In the genomic region with DNA sequence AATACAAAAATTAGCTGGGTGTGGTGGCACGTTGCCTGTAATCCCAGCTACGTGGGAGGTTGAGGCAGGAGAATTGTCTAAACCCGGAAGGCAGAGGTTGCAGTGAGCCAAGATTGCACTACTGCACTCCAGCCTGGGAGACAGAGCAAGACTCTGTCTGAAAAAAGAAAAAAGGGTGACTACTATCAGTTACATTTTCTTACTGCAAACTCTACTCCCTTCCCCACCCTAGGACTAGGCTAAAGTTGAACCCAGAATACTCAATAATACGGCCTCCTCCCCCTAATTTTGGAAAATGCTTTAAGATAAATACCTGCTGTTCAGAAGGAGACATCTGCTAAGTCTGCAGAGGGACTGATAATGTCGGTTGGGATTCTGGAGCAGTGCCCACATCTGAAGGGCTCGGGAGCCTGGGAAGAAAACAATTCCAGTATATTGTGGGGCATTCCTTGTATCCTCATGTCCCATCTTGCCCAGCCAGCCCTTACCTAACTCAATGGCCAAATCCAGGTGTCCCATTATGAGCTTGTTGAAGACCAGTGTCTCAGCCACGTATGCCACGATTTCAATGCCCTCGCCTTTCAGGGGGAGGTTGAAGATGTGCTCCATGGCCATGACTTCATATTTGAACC, we compare ENCODE assay signal across 34 cellular contexts.
"Had no signal": no experiment of that assay in that cellular context is flagged by ENCODE, and none has a peak within 500 bp of the region (broad histone marks: within the 10 kb centered on the region; RNA-seq: fewer than 3 reads in every experiment).

No MANE protein-coding gene starts in this region.

- H3K27ac ChIP-seq: adrenal gland, ascending aorta, esophagus muscularis mucosa, heart right ventricle, left ventricle myocardium inferior, neutrophil, ovary, right lobe of liver, testis, transverse colon had no signal

- H3K36me3 ChIP-seq: adrenal gland, ascending aorta, esophagus muscularis mucosa, heart right ventricle, left ventricle myocardium inferior, neutrophil, ovary, right lobe of liver, transverse colon had no signal

- H3K4me1 ChIP-seq: adrenal gland, testis had no signal

- H3K4me1 Mint-ChIP-seq: brain had no signal

- H3K27ac Mint-ChIP-seq: activated CD4-positive, alpha-beta T cell treated with anti-CD3 and anti-CD28 coated beads for 36 hours; activated naive CD8-positive, alpha-beta T cell treated with anti-CD3 and anti-CD28 coated beads for 36 hours; activated T-cell treated with anti-CD3 and anti-CD28 coated beads, Interleukin-2, amount 50 U/mL, for 72 hours; brain; effector memory CD8-positive, alpha-beta T cell; mesothelial cell of epicardium; naive B cell; nephron progenitor cell; progenitor cell of endocrine pancreas; T-helper 2 cell treated with Interferon-gamma antibody and Interleukin-4, amounts not matched to agents 5 μg/mL and 100 μg/mL, for 36 hours had no signal

- H3K4me3 Mint-ChIP-seq: activated CD4-positive, alpha-beta T cell treated with anti-CD3 and anti-CD28 coated beads for 36 hours; activated naive CD8-positive, alpha-beta T cell treated with anti-CD3 and anti-CD28 coated beads for 36 hours; activated T-cell treated with anti-CD3 and anti-CD28 coated beads, Interleukin-2, amount 50 U/mL, for 72 hours; brain; effector memory CD8-positive, alpha-beta T cell; mesothelial cell of epicardium; naive B cell; nephron progenitor cell; T-helper 2 cell treated with Interferon-gamma antibody and Interleukin-4, amounts not matched to agents 5 μg/mL and 100 μg/mL, for 36 hours had no signal

- H3K27me3 ChIP-seq: adrenal gland, ascending aorta, esophagus muscularis mucosa, heart right ventricle, ovary, right lobe of liver, testis, transverse colon had no signal

- DNase-seq: activated CD4-positive, alpha-beta T cell treated with anti-CD3 and anti-CD28 coated beads for 36 hours; activated CD4-positive, alpha-beta T cell treated with anti-CD3 and anti-CD28 coated beads, Interleukin-2, amount 50 U/mL, for 4 hours; activated CD4-positive, CD25-positive, alpha-beta regulatory T cell; activated effector memory CD4-positive, alpha-beta T cell treated with Interleukin-2 at 50 U/mL for 16 hours; activated naive CD4-positive, alpha-beta T cell treated with Interleukin-2 at 50 U/mL for 16 hours; activated naive CD8-positive, alpha-beta T cell treated with anti-CD3 and anti-CD28 coated beads for 36 hours; activated T-cell treated with anti-CD3 and anti-CD28 coated beads for 4 hours; activated T-cell treated with anti-CD3 and anti-CD28 coated beads, Interleukin-2, amount 50 U/mL, for 72 hours; adrenal gland; cortex of kidney; effector memory CD8-positive, alpha-beta T cell; foreskin melanocyte; heart right ventricle; left ventricle myocardium inferior; naive B cell; nephron progenitor cell; right lobe of liver; stimulated activated CD4-positive, alpha-beta T cell treated with anti-CD3 and anti-CD28 coated beads, Interleukin-12 subunit alpha, Interleukin-12 subunit beta, amount 100 ng/mL, for 4 hours; stimulated activated CD4-positive, alpha-beta T cell treated with anti-CD3 and anti-CD28 coated beads, Interleukin-4, amount 100 ng/mL, for 1 hour; stimulated activated naive CD8-positive, alpha-beta T cell treated with anti-CD3 and anti-CD28 coated beads, Interleukin-15, Interleukin-2, amounts not matched to agents 100 U/mL and 50 U/mL, for 24 hours; testis; transverse colon had no signal

- H3K4me3 ChIP-seq: adrenal gland, ascending aorta, esophagus muscularis mucosa, heart right ventricle, left ventricle myocardium inferior, lung, ovary, right lobe of liver, testis, transverse colon had no signal

- H3K9me3 ChIP-seq: adrenal gland, ascending aorta, esophagus muscularis mucosa, heart right ventricle, left ventricle myocardium inferior, neutrophil, ovary, right lobe of liver, testis, transverse colon had no signal

- FAIRE-seq: endothelial cell of umbilical vein, islet of Langerhans, urothelium cell line had no signal

- H3K9me3 Mint-ChIP-seq: activated naive CD8-positive, alpha-beta T cell treated with anti-CD3 and anti-CD28 coated beads for 36 hours; brain; effector memory CD8-positive, alpha-beta T cell; mesothelial cell of epicardium; naive B cell; T-helper 2 cell treated with Interferon-gamma antibody and Interleukin-4, amounts not matched to agents 5 μg/mL and 100 μg/mL, for 36 hours had no signal

- H3K27me3 Mint-ChIP-seq: brain, progenitor cell of endocrine pancreas had no signal

- H3K36me3 Mint-ChIP-seq: activated naive CD8-positive, alpha-beta T cell treated with anti-CD3 and anti-CD28 coated beads for 36 hours; brain; mesothelial cell of epicardium; naive B cell had no signal
